In the genomic region with DNA sequence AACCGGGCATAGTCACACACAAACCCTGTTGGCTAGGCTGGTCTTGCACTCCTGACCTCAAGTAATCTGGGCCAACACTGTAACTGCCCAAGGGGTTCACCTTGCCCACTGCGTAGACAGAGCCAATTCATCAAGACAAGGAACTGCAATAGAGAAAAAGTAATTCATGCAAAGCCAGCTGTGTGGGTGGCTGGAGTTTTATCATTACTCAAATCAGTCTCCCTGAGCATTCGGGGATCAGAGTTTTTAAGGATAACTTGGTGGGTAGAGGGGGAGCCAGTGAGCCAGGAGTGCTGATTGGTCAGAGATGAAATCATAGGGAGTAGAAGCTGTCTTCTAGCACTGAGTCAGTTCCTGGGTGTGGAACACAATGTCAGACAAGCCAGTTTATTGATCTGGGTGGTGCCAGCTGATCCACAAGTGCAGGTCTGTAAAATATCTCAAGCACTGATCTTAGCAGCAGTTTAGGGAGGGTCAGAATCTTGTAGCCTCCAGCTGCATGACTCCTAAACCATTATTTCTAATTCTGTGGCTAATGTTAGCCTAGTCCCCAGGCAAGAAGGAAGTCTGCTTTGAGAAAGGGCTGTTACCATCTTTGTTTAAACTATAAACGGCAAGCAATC, we compare ENCODE assay signal across 9 cellular contexts. TPM values are rescaled to one million over a fixed set of nuclear protein-coding genes. Genes with fewer than 3 reads are reported as not detected.
DNase-seq lines count a peak whose midpoint lies in the region; ATAC-seq and TF ChIP-seq lines count a peak whose summit lies in the region.
"Had no signal": no experiment of that assay in that cellular context is flagged by ENCODE, and none has a peak within 500 bp of the region (broad histone marks: within the 10 kb centered on the region; RNA-seq: fewer than 3 reads in every experiment).

No MANE protein-coding gene starts in this region.

- no peak overlapping the region for H3K4me3 Mint-ChIP-seq in activated CD4-positive, alpha-beta T cell treated with anti-CD3 and anti-CD28 coated beads for 36 hours

- peaks cover 4% of the 10 kb centered on the region for H3K27me3 Mint-ChIP-seq in activated CD4-positive, alpha-beta T cell treated with anti-CD3 and anti-CD28 coated beads for 36 hours

- peak; percentile 89 for ATAC-seq in activated CD4-positive, alpha-beta T cell treated with anti-CD3 and anti-CD28 coated beads for 36 hours
- ATAC-seq in SK-N-SH treated with all-trans-retinoic acid at 6 μM for 48 hours (peak; percentile 39; the same call in 1 of the 3 replicates), GM21526 (IDR thresholded peaks at IDR 0.05; ENCODE audit: low FRiP score, unreplicated experiment) (no peak)

- peak; percentile 74 for DNase-seq in activated CD4-positive, alpha-beta T cell treated with anti-CD3 and anti-CD28 coated beads for 36 hours
- no peak for DNase-seq in activated CD4-positive, alpha-beta T cell treated with anti-CD3 and anti-CD28 coated beads, Interleukin-2, amount 50 U/mL, for 4 hours
- DNase-seq in epithelial cell of prostate (ENCODE audit: low read depth, low spot score) (peak; percentile 90), posterior cingulate gyrus (no peak), amniotic stem cell (lab: John Stamatoyannopoulos, UW) (no peak)
- DNase-seq in stimulated activated CD8-positive, alpha-beta memory T cell treated with anti-CD3 and anti-CD28 coated beads, Interleukin-4, amount 100 ng/mL, for 48 hours, result peak; percentile 36
- DNase-seq: SHP77 treated with DMSO at 0.1 percent for 48 hours had no signal

- peak overlapping the region; percentile 85 for H3K27ac Mint-ChIP-seq in activated CD4-positive, alpha-beta T cell treated with anti-CD3 and anti-CD28 coated beads for 36 hours

- POLR2A ChIA-PET in activated CD4-positive, alpha-beta T cell treated with anti-CD3 and anti-CD28 coated beads for 36 hours (lab: Charles Lee), result no interaction called here

- H3K4me1 Mint-ChIP-seq in activated CD4-positive, alpha-beta T cell treated with anti-CD3 and anti-CD28 coated beads for 36 hours, result peaks cover 22% of the 10 kb centered on the region

- H3K27ac ChIP-seq in epithelial cell of prostate, result peak overlapping the region; percentile 83

- H3K36me3 Mint-ChIP-seq in activated CD4-positive, alpha-beta T cell treated with anti-CD3 and anti-CD28 coated beads for 36 hours (ENCODE audit: low read depth), result peaks cover 3% of the 10 kb centered on the region

- no peaks in the 10 kb centered on the region for H3K9me3 Mint-ChIP-seq in activated CD4-positive, alpha-beta T cell treated with anti-CD3 and anti-CD28 coated beads for 36 hours (ENCODE audit: low read depth)

- CTCF ChIA-PET in activated CD4-positive, alpha-beta T cell treated with anti-CD3 and anti-CD28 coated beads for 36 hours (lab: Charles Lee), result interaction anchor here (0.8 to 1.6 kb wide), 5 partner anchors 38 to 153 kb away, joined by 3 to 4 read pairs (median 4); no protein-coding TSS in a partner anchor

- intact Hi-C loops in activated CD4-positive, alpha-beta T cell treated with anti-CD3 and anti-CD28 coated beads for 36 hours (cut with DNase I, micrococcal nuclease), result no loop called here
- intact Hi-C loops in posterior cingulate gyrus (cut with DNase I), result no loop called here

TF ChIP-seq in SK-N-SH treated with all-trans-retinoic acid at 6 μM for 48 hours, 23 proteins besides CTCF, POLR2A, EP300 and RAD21:
- TF ChIP-seq PPARA (CRISPR knock-in tag; IDR thresholded peaks at IDR 0.05; ENCODE audit: borderline replicate concordance) (no peak), OSR1 (CRISPR knock-in tag; IDR thresholded peaks at IDR 0.05) (no peak), BACH2 (CRISPR knock-in tag; IDR thresholded peaks at IDR 0.05; ENCODE audit: borderline replicate concordance) (no peak), ARNTL (CRISPR knock-in tag; IDR thresholded peaks at IDR 0.05; ENCODE audit: borderline replicate concordance, low read depth) (no peak), TOX (CRISPR knock-in tag; IDR thresholded peaks at IDR 0.05; ENCODE audit: borderline replicate concordance) (no peak), ZC3H10 (CRISPR knock-in tag; IDR thresholded peaks at IDR 0.05) (no peak), SNAI2 (CRISPR knock-in tag; IDR thresholded peaks at IDR 0.05) (no peak), GLIS3 (CRISPR knock-in tag; IDR thresholded peaks at IDR 0.05) (no peak), RARB (CRISPR knock-in tag; IDR thresholded peaks at IDR 0.05) (no peak), CSDC2 (CRISPR knock-in tag; IDR thresholded peaks at IDR 0.05) (no peak), ESRRG (CRISPR knock-in tag; IDR thresholded peaks at IDR 0.05) (no peak), ZFP3 (CRISPR knock-in tag; IDR thresholded peaks at IDR 0.05) (no peak), TCF4 (CRISPR knock-in tag; IDR thresholded peaks at IDR 0.05; ENCODE audit: borderline replicate concordance) (no peak)
- TF ChIP-seq, protein P1, sequence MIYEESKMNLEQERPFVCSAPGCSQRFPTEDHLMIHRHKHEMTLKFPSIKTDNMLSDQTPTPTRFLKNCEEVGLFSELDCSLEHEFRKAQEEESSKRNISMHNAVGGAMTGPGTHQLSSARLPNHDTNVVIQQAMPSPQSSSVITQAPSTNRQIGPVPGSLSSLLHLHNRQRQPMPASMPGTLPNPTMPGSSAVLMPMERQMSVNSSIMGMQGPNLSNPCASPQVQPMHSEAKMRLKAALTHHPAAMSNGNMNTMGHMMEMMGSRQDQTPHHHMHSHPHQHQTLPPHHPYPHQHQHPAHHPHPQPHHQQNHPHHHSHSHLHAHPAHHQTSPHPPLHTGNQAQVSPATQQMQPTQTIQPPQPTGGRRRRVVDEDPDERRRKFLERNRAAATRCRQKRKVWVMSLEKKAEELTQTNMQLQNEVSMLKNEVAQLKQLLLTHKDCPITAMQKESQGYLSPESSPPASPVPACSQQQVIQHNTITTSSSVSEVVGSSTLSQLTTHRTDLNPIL (CRISPR knock-in tag; IDR thresholded peaks at IDR 0.05; ENCODE audit: low read depth), result no peak
- TF ChIP-seq, protein P2, sequence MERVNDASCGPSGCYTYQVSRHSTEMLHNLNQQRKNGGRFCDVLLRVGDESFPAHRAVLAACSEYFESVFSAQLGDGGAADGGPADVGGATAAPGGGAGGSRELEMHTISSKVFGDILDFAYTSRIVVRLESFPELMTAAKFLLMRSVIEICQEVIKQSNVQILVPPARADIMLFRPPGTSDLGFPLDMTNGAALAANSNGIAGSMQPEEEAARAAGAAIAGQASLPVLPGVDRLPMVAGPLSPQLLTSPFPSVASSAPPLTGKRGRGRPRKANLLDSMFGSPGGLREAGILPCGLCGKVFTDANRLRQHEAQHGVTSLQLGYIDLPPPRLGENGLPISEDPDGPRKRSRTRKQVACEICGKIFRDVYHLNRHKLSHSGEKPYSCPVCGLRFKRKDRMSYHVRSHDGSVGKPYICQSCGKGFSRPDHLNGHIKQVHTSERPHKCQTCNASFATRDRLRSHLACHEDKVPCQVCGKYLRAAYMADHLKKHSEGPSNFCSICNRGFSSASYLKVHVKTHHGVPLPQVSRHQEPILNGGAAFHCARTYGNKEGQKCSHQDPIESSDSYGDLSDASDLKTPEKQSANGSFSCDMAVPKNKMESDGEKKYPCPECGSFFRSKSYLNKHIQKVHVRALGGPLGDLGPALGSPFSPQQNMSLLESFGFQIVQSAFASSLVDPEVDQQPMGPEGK (CRISPR knock-in tag; IDR thresholded peaks at IDR 0.05; ENCODE audit: borderline replicate concordance), result no peak
- TF ChIP-seq, protein P3, sequence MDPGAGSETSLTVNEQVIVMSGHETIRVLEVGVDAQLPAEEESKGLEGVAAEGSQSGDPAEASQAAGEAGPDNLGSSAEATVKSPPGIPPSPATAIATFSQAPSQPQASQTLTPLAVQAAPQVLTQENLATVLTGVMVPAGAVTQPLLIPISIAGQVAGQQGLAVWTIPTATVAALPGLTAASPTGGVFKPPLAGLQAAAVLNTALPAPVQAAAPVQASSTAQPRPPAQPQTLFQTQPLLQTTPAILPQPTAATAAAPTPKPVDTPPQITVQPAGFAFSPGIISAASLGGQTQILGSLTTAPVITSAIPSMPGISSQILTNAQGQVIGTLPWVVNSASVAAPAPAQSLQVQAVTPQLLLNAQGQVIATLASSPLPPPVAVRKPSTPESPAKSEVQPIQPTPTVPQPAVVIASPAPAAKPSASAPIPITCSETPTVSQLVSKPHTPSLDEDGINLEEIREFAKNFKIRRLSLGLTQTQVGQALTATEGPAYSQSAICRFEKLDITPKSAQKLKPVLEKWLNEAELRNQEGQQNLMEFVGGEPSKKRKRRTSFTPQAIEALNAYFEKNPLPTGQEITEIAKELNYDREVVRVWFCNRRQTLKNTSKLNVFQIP (CRISPR knock-in tag; IDR thresholded peaks at IDR 0.05; ENCODE audit: borderline replicate concordance, low read depth), result no peak

RNA-seq across cellular contexts. Expression of a gene that starts 15.6 kb away (rescaled TPM):
- total RNA-seq in activated CD4-positive, alpha-beta T cell treated with anti-CD3 and anti-CD28 coated beads for 36 hours, result not detected

RNA-seq across cellular contexts. Expression of a gene that starts 53.1 kb away (rescaled TPM):
- 100 to 1,000 TPM; 410 to 466 TPM for total RNA-seq in activated CD4-positive, alpha-beta T cell treated with anti-CD3 and anti-CD28 coated beads for 36 hours

Comparison
In these comparisons a context has a peak if more than half of its experiments do, and no peak if none do; other contexts are left out.
1. DNase-seq: peak in activated CD4-positive, alpha-beta T cell treated with anti-CD3 and anti-CD28 coated beads for 36 hours (single experiment), epithelial cell of prostate (single experiment) and stimulated activated CD8-positive, alpha-beta memory T cell treated with anti-CD3 and anti-CD28 coated beads, Interleukin-4, amount 100 ng/mL, for 48 hours (single experiment); none in activated CD4-positive, alpha-beta T cell treated with anti-CD3 and anti-CD28 coated beads, Interleukin-2, amount 50 U/mL, for 4 hours (0 of 2), posterior cingulate gyrus (0 of 10) and amniotic stem cell (single experiment).